ENCODE assay signal across 2 cellular contexts in genomic region chr9:16679327-16679821, GRCh38.
TF ChIP-seq lines count a peak whose summit lies in the region.

No MANE protein-coding gene starts in this region.

TF ChIP-seq in IMR-90, 13 proteins besides CTCF, POLR2A, EP300 and RAD21:
- TF ChIP-seq NFE2L2 (IDR thresholded peaks at IDR 0.05; ENCODE audit: low read depth, low read length) (no peak), CHD1 (IDR thresholded peaks at IDR 0.05; ENCODE audit: low read depth, low read length) (no peak), MXI1 (IDR thresholded peaks at IDR 0.05; ENCODE audit: borderline replicate concordance, low read depth, low read length) (no peak), MAZ (IDR thresholded peaks at IDR 0.05; ENCODE audit: borderline replicate concordance, low read depth, low read length) (no peak), SMC3 (IDR thresholded peaks at IDR 0.05; ENCODE audit: low read depth, low read length) (no peak), MAFK (IDR thresholded peaks at IDR 0.05; ENCODE audit: low read depth, low read length) (no peak)
- TF ChIP-seq, protein P1, sequence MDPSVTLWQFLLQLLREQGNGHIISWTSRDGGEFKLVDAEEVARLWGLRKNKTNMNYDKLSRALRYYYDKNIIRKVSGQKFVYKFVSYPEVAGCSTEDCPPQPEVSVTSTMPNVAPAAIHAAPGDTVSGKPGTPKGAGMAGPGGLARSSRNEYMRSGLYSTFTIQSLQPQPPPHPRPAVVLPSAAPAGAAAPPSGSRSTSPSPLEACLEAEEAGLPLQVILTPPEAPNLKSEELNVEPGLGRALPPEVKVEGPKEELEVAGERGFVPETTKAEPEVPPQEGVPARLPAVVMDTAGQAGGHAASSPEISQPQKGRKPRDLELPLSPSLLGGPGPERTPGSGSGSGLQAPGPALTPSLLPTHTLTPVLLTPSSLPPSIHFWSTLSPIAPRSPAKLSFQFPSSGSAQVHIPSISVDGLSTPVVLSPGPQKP (IDR thresholded peaks at IDR 0.05; ENCODE audit: borderline replicate concordance, low read depth, low read length) = no peak

TF ChIP-seq in H1, 55 proteins besides CTCF, POLR2A, EP300 and RAD21:
- no peak for TF ChIP-seq RBBP5 (IDR thresholded peaks at IDR 0.05; ENCODE audit: borderline replicate concordance, low read depth, low read length)
